33 cellular contexts compared by ENCODE assay signal in the genomic region with DNA sequence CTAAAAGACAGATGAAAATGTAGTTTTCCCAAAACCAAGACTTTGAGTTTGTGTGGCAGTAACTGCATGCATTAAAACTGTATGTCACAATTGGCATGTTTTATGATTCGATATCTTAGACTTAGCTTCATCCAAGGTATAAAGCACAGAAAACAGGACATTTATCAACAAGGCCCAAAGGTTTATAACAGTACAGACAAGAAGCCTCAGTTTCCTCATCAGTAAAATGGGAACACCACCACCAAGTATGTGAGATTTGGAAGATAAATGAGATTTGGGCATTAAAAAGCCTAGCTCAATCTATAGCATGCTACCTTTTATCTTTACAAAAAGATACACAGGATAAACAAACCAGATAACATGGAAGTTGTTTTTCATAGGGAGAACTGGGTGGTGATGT.
"Had no signal": no experiment of that assay in that cellular context is flagged by ENCODE, and none has a peak within 500 bp of the region (broad histone marks: within the 10 kb centered on the region; RNA-seq: fewer than 3 reads in every experiment).

No MANE protein-coding gene starts in this region.

- DNase-seq: activated effector memory CD4-positive, alpha-beta T cell treated with anti-CD3 and anti-CD28 coated beads, Interleukin-2, amount 50 U/mL, for 16 hours; activated effector memory CD4-positive, alpha-beta T cell treated with Interleukin-2 at 50 U/mL for 16 hours; activated gamma-delta T cell; activated gamma-delta T cell treated with Interleukin-2 at 50 U/mL for 16 hours; activated naive CD4-positive, alpha-beta T cell; activated naive CD4-positive, alpha-beta T cell treated with anti-CD3 and anti-CD28 coated beads for 36 hours; activated naive CD4-positive, alpha-beta T cell treated with anti-CD3 and anti-CD28 coated beads, Interleukin-2, amount 10 ng/mL, durations not matched to agents 7 days and 5 days; activated naive CD4-positive, alpha-beta T cell treated with anti-CD3 and anti-CD28 coated beads, Interleukin-2, amount 50 U/mL, for 16 hours; activated naive CD4-positive, alpha-beta T cell treated with Interleukin-2 at 50 U/mL for 16 hours; activated naive CD8-positive, alpha-beta T cell treated with anti-CD3 and anti-CD28 coated beads for 36 hours; activated naive CD8-positive, alpha-beta T cell treated with anti-CD3 and anti-CD28 coated beads, Interleukin-2, amount 10 ng/mL, durations not matched to agents 7 days and 5 days; activated naive CD8-positive, alpha-beta T cell treated with anti-CD3 and anti-CD28 coated beads, Interleukin-2, amount 50 U/mL, for 24 hours; activated T-cell treated with anti-CD3 and anti-CD28 coated beads, Interleukin-2, amount 50 U/mL, for 24 hours; activated T-cell treated with anti-CD3 and anti-CD28 coated beads, Interleukin-2, amount 50 U/mL, for 4 hours; activated T-cell treated with anti-CD3 and anti-CD28 coated beads, Interleukin-2, amount 50 U/mL, for 48 hours; activated T-cell treated with anti-CD3 and anti-CD28 coated beads, Interleukin-2, amount 50 U/mL, for 72 hours; adrenal gland; amniotic stem cell; amygdala; anterior cingulate cortex; aorta; body of pancreas; brain microvascular endothelial cell; caudate nucleus; central memory CD4-positive, alpha-beta T cell; cerebellar nuclear complex had no signal

- H3K4me3 ChIP-seq: adrenal gland, ascending aorta, body of pancreas, breast epithelium, cardiac muscle cell had no signal

- H3K9me3 ChIP-seq: adrenal gland, ascending aorta, body of pancreas, breast epithelium had no signal

- H3K27ac ChIP-seq: adrenal gland, ascending aorta, body of pancreas, brain microvascular endothelial cell, breast epithelium, cardiac muscle cell had no signal

- H3K27me3 ChIP-seq: adrenal gland, ascending aorta, body of pancreas, brain microvascular endothelial cell, breast epithelium, cardiac muscle cell had no signal

- FAIRE-seq: astrocyte, bronchial epithelial cell had no signal

- ATAC-seq: activated naive CD4-positive, alpha-beta T cell treated with anti-CD3 and anti-CD28 coated beads, Interleukin-2, amount 50 U/mL, for 72 hours; activated naive CD8-positive, alpha-beta T cell treated with anti-CD3 and anti-CD28 coated beads, Interleukin-2, amount 50 U/mL, for 24 hours; activated T-cell treated with anti-CD3 and anti-CD28 coated beads, Interleukin-2, amount 50 U/mL, for 4 hours; activated T-cell treated with anti-CD3 and anti-CD28 coated beads, Interleukin-2, amount 50 U/mL, for 72 hours; activated T-helper 17 cell treated with anti-CD3 and anti-CD28 coated beads, Interleukin-2, amount 50 U/mL, for 72 hours; body of pancreas had no signal

- H3K4me1 ChIP-seq: adrenal gland, ascending aorta, body of pancreas, breast epithelium had no signal

- H3K36me3 ChIP-seq: adrenal gland, ascending aorta, brain microvascular endothelial cell, breast epithelium, cardiac muscle cell had no signal
